8 cellular contexts compared by ENCODE assay signal in the genomic region with DNA sequence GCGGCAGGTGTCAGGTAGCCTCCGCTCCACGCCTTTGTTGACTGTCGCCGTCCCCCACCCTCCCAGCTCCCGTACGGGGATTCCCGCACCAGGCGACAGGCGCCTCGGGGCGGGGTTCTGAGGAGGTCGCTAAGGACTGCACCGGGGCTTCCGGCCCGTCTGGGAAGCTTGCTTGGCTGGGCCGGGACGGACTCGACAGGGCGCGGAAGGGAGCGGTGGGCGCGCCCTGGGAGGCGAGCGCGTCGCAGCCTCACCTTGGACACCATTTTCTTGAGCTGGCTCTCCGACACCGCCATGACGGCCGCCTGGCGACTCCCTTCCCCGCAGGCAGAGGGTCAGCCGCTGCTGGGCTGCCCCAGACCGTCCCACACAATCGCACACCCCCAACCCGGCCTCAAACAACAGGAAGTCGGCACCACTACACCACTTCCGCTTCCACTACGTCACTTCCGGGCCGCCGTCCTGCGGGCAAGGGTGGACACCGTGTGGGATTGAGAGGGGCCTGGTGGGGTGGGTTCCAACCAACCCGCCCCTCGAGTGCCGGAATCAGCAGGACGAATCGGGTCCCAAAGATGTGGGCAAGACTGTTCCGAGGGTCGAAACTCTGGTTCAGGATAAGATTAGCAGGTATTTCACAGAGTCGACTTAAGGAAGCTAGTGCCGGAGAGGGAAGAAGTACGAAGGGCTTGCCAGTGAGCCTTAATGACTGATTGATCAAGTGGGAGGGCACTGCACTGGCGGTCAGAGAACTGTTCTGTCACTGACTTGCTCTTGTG. TPM values are rescaled to one million over a fixed set of nuclear protein-coding genes. Genes with fewer than 3 reads are reported as not detected.
A peak's percentile ranks its signal among the peaks of the same experiment; 100 is the strongest.
DNase-seq lines count a peak whose midpoint lies in the region; ATAC-seq and TF ChIP-seq lines count a peak whose summit lies in the region.

Gene TSG101, minus strand, starts transcription at position 422 of the 776 bp plus-strand sequence. Its CDS starts 126 bp downstream, at position 296.

- H3K4me3 ChIP-seq in HAP-1 = peak within 1 kb of the TSS; percentile 84
- H3K4me3 ChIP-seq in MG63 = peak within 1 kb of the TSS; percentile 61
- peak within 1 kb of the TSS; percentile 80 for H3K4me3 ChIP-seq in fibroblast of pulmonary artery (replicated peaks; ENCODE audit: low read depth, low read length)

- peak within 1 kb of the TSS; percentile 93 for H3K4me3 Mint-ChIP-seq in natural killer cell treated with Interleukin-12 subunit alpha and Interleukin-12 subunit beta and Interleukin-15 and Interleukin-18, amount 100 ng/mL, for 72 hours

- DNase-seq in G401 (ENCODE audit: low spot score) (peak; percentile 93), HAP-1 (ENCODE audit: low spot score in 2 of 2) (peak; percentile 85 to 97), MG63 (peak; percentile 90), SHP77 (lab: John Stamatoyannopoulos, UW) (peak; percentile 63 to 77), fibroblast of pulmonary artery (ENCODE audit: low read depth) (peak; percentile 95)
- DNase-seq in activated effector memory CD4-positive, alpha-beta T cell treated with Interleukin-2 at 50 U/mL for 16 hours = peak; percentile 88
- peak; percentile 96 for DNase-seq in natural killer cell treated with Interleukin-12 subunit alpha and Interleukin-12 subunit beta and Interleukin-15 and Interleukin-18, amount 100 ng/mL, for 72 hours (ENCODE audit: low spot score)
- peak; percentile 89 for DNase-seq in stimulated activated naive CD4-positive, alpha-beta T cell treated with Interleukin-2 at 50 U/mL for 16 hours (lab: John Stamatoyannopoulos, UW)

- H3K9me3 ChIP-seq in HAP-1 (no peaks in the 10 kb centered on the region), MG63 (no peaks in the 10 kb centered on the region)

- peaks cover 3% of the 10 kb centered on the region for H3K4me1 ChIP-seq in HAP-1

- H3K36me3 ChIP-seq in HAP-1 (replicated peaks) (no peaks in the 10 kb centered on the region; the same call in 1 of the 2 replicates), MG63 (no peaks in the 10 kb centered on the region)

- in situ Hi-C loops in G401 (cut with HindIII; ENCODE audit: low sequenced_read_pairs) (no loop called here), HAP-1 (cut with MboI; ENCODE audit: low sequenced_read_pairs) (loop anchor here (25.0 kb wide), 1 partner anchor 211 kb away; the partner anchor contains the start of gene IGSF22)

- no peaks in the 10 kb centered on the region for H3K27me3 ChIP-seq in HAP-1 (ENCODE audit: low read depth)
- H3K27me3 ChIP-seq in MG63 = no peaks in the 10 kb centered on the region

- H3K4me1 Mint-ChIP-seq in natural killer cell treated with Interleukin-12 subunit alpha and Interleukin-12 subunit beta and Interleukin-15 and Interleukin-18, amount 100 ng/mL, for 72 hours (ENCODE audit: low read depth in 2 of 2) = peaks cover 20 to 29% of the 10 kb centered on the region in 2 donors

- H3K27me3 Mint-ChIP-seq in natural killer cell treated with Interleukin-12 subunit alpha and Interleukin-12 subunit beta and Interleukin-15 and Interleukin-18, amount 100 ng/mL, for 72 hours = no peaks in the 10 kb centered on the region

- H3K27ac Mint-ChIP-seq in natural killer cell treated with Interleukin-12 subunit alpha and Interleukin-12 subunit beta and Interleukin-15 and Interleukin-18, amount 100 ng/mL, for 72 hours = peak within 1 kb of the TSS; percentile 96

- no peak for TF ChIP-seq CTCF in fibroblast of pulmonary artery (IDR thresholded peaks at IDR 0.05; ENCODE audit: low read length, missing control alignments)

- H3K9me3 Mint-ChIP-seq in natural killer cell treated with Interleukin-12 subunit alpha and Interleukin-12 subunit beta and Interleukin-15 and Interleukin-18, amount 100 ng/mL, for 72 hours = no peaks in the 10 kb centered on the region

- H3K36me3 Mint-ChIP-seq in natural killer cell treated with Interleukin-12 subunit alpha and Interleukin-12 subunit beta and Interleukin-15 and Interleukin-18, amount 100 ng/mL, for 72 hours = peaks cover 5% of the 10 kb centered on the region

- ATAC-seq in natural killer cell treated with Interleukin-12 subunit alpha and Interleukin-12 subunit beta and Interleukin-15 and Interleukin-18, amount 100 ng/mL, for 72 hours = peak; percentile 97

RNA-seq across cellular contexts. Expression of gene TSG101, which starts in this region (rescaled TPM):
- 71.3 and 111 TPM in 2 replicates for total RNA-seq in G401 (2014; rRNA removed; shearing (Covaris generic))
- 64.0 and 198 TPM in 2 replicates for total RNA-seq in MG63 (2014; rRNA removed; shearing (Covaris generic); ENCODE audit: low replicate concordance)
- total RNA-seq in natural killer cell treated with Interleukin-12 subunit alpha and Interleukin-12 subunit beta and Interleukin-15 and Interleukin-18, amount 100 ng/mL, for 72 hours = 10 to 100 TPM; 25.3 to 38.7 TPM

Comparison
In these comparisons a context has a peak if more than half of its experiments do, and no peak if none do; other contexts are left out.
1. Peak in every context shown above with its lines: DNase-seq, ATAC-seq and H3K4me3 ChIP-seq.